18 cellular contexts compared by ENCODE assay signal in genomic region chr20:21029356-21029755, GRCh38.
A peak's percentile ranks its signal among the peaks of the same experiment; 100 is the strongest.
DNase-seq lines count a peak whose midpoint lies in the region; ATAC-seq and TF ChIP-seq lines count a peak whose summit lies in the region.
"Had no signal": no experiment of that assay in that cellular context is flagged by ENCODE, and none has a peak within 500 bp of the region (broad histone marks: within the 10 kb centered on the region; RNA-seq: fewer than 3 reads in every experiment).

No MANE protein-coding gene starts in this region.

- H3K27ac Mint-ChIP-seq in H9 (no peak overlapping the region), nephron progenitor cell (peak overlapping the region; percentile 36)
- H3K27ac Mint-ChIP-seq: CD4-positive, alpha-beta T cell; IgD-negative memory B cell had no signal

- H3K27me3 Mint-ChIP-seq in H9 (ENCODE audit: low read depth) (peaks cover 2% of the 10 kb centered on the region; the same call in 1 of the 2 replicates), nephron progenitor cell (ENCODE audit: low read depth, poor library complexity) (peaks cover 9% of the 10 kb centered on the region)
- H3K27me3 Mint-ChIP-seq: IgD-negative memory B cell had no signal

- no peaks in the 10 kb centered on the region for H4K20me1 ChIP-seq in H9 (ENCODE audit: control insufficient read depth, insufficient read depth, insufficient read length)

- no peak overlapping the region for H3K4me3 ChIP-seq in SJCRH30
- H3K4me3 ChIP-seq in heart left ventricle, result no peak overlapping the region
- H3K4me3 ChIP-seq: GM23248 had no signal

- no peak overlapping the region for H3T11ph ChIP-seq in H9 (ENCODE audit: low read length)

- H3K9me3 ChIP-seq in H9 (ENCODE audit: control insufficient read depth, low read depth, low read length) (no peaks in the 10 kb centered on the region), SJCRH30 (replicated peaks) (no peaks in the 10 kb centered on the region), heart left ventricle (no peaks in the 10 kb centered on the region)
- H3K9me3 ChIP-seq: Caco-2 had no signal

- H3K23me2 ChIP-seq in H9 (ENCODE audit: insufficient read length, low read depth, low read length, poor library complexity, severe bottlenecking), result no peaks in the 10 kb centered on the region

- H4K91ac ChIP-seq in H9 (ENCODE audit: insufficient read length, low read depth, low read length), result no peak overlapping the region

- H4K8ac ChIP-seq in H9 (replicated peaks; ENCODE audit: insufficient read length, low read depth, low read length), result no peak overlapping the region

- H3K14ac ChIP-seq in H9 (ENCODE audit: insufficient read depth, low read length), result no peak overlapping the region

- no peaks in the 10 kb centered on the region for H3K79me2 ChIP-seq in H9 (ENCODE audit: insufficient read depth, low read length)

- H2BK120ac ChIP-seq in H9 (ENCODE audit: low read depth, low read length, poor library complexity, severe bottlenecking), result no peak overlapping the region

- H2AK5ac ChIP-seq in H9 (ENCODE audit: insufficient read length, low read length), result no peak overlapping the region

- H3K27me3 ChIP-seq in H9 (ENCODE audit: insufficient read depth, low read length) (no peaks in the 10 kb centered on the region), SJCRH30 (no peaks in the 10 kb centered on the region), heart left ventricle (peaks cover 0 to 35% (median 0%) of the 10 kb centered on the region in 9 donors)

- H2BK5ac ChIP-seq in H9 (ENCODE audit: insufficient read length, low read length), result no peak overlapping the region

- H2BK20ac ChIP-seq in H9 (ENCODE audit: low read depth, low read length, poor library complexity, severe bottlenecking), result no peak overlapping the region

- no peaks in the 10 kb centered on the region for H3K9me3 Mint-ChIP-seq in H9
- H3K9me3 Mint-ChIP-seq in nephron progenitor cell, result no peaks in the 10 kb centered on the region
- H3K9me3 Mint-ChIP-seq: CD4-positive, alpha-beta T cell; IgD-negative memory B cell had no signal

- no peak overlapping the region for H3K56ac ChIP-seq in H9 (ENCODE audit: insufficient read length, low read depth, low read length)

- H3K4me2 ChIP-seq in H9 (ENCODE audit: insufficient read depth, insufficient read length, low read length), result no peak overlapping the region

- H2BK12ac ChIP-seq in H9 (ENCODE audit: insufficient read length, low read depth, low read length), result no peak overlapping the region

- H3K4me1 ChIP-seq in H9 (ENCODE audit: insufficient read depth, low read length) (no peaks in the 10 kb centered on the region), SJCRH30 (peaks cover 33% of the 10 kb centered on the region), heart left ventricle (no peaks in the 10 kb centered on the region)
- H3K4me1 ChIP-seq: Caco-2 had no signal

- no peak overlapping the region for H2BK15ac ChIP-seq in H9 (ENCODE audit: low read depth, low read length)

- H3K36me3 ChIP-seq in SJCRH30 (no peaks in the 10 kb centered on the region), heart left ventricle (no peaks in the 10 kb centered on the region)

- H3K9ac ChIP-seq in H9 (ENCODE audit: extremely low read depth, insufficient read length, low read length), result no peak overlapping the region
- H3K9ac ChIP-seq: GM23248 had no signal

- H4K5ac ChIP-seq in H9 (ENCODE audit: insufficient read length, low read depth, low read length), result no peak overlapping the region

- H3K4me3 Mint-ChIP-seq in H9 (no peak overlapping the region), nephron progenitor cell (no peak overlapping the region)
- H3K4me3 Mint-ChIP-seq: CD4-positive, alpha-beta T cell; IgD-negative memory B cell had no signal

- H2AFZ ChIP-seq in H9 (ENCODE audit: low read length), result no peak overlapping the region
- H2AFZ ChIP-seq: GM23248 had no signal

- WGBS in H9 (ENCODE audit: extremely low coverage, insufficient read length, low lambda C conversion rate), result no CpG with 5 or more reads among the region's 3 CpGs
- 68 to 87% (median 69%) methylated on average over 3 of the region's 3 CpGs for WGBS in heart left ventricle, 4 donors

- TF ChIP-seq POLR2A in heart left ventricle (IDR thresholded peaks at IDR 0.05), result no peak

- H3K4ac ChIP-seq in H9 (ENCODE audit: low read depth, low read length), result no peak overlapping the region

- no peak for ATAC-seq in heart left ventricle

- H3K23ac ChIP-seq in H9 (ENCODE audit: insufficient read length, low read depth, low read length), result no peak overlapping the region

- H3K27ac ChIP-seq in H9 (ENCODE audit: insufficient read length, low read depth, low read length) (no peak overlapping the region), SJCRH30 (peak overlapping the region; percentile 57; the same call in 1 of the 2 replicates), heart left ventricle (no peak overlapping the region)
- H3K27ac ChIP-seq: C4-2B, GM23248 had no signal

- no peaks in the 10 kb centered on the region; a peak in 1 of 7 replicates for H3K36me3 Mint-ChIP-seq in H9 (ENCODE audit: insufficient read depth in 1 of 3, low read depth in 3 of 3)
- no peaks in the 10 kb centered on the region for H3K36me3 Mint-ChIP-seq in nephron progenitor cell (ENCODE audit: low read depth)
- H3K36me3 Mint-ChIP-seq: IgD-negative memory B cell had no signal

- no peak for DNase-seq in H9
- peak; percentile 71 to 72 for DNase-seq in SJCRH30
- DNase-seq in nephron progenitor cell, result no peak
- DNase-seq in retina, result peak; percentile 52
- DNase-seq in DMS79 (lab: John Stamatoyannopoulos, UW), result no peak
- no peak for DNase-seq in activated CD8-positive, alpha-beta memory T cell treated with anti-CD3 and anti-CD28 coated beads for 24 hours
- no peak for DNase-seq in NCI-H1694 (lab: John Stamatoyannopoulos, UW)
- DNase-seq in heart left ventricle, result no peak
- DNase-seq: ACHN; AML-193; Caco-2; CD4-positive, alpha-beta T cell; GDM1; GM23248; H7; KBM-7 had no signal

- H3K4me1 Mint-ChIP-seq in H9, result peaks cover 5 to 14% of the 10 kb centered on the region in 2 experiments
- H3K4me1 Mint-ChIP-seq in nephron progenitor cell, result peaks cover 21% of the 10 kb centered on the region
- H3K4me1 Mint-ChIP-seq: IgD-negative memory B cell had no signal

- H3K18ac ChIP-seq in H9 (ENCODE audit: insufficient read length, low read depth, low read length), result no peak overlapping the region

- TF ChIP-seq CTCF in H9 (conservative IDR thresholded peaks at IDR 0.05) (peak; percentile 22; the same call in 1 of the 3 replicates), nephron progenitor cell (IDR thresholded peaks at IDR 0.05) (no peak), heart left ventricle (IDR thresholded peaks at IDR 0.05) (no peak)

- intact Hi-C loops in heart left ventricle (cut with DNase I), result no loop called here

- H3K79me1 ChIP-seq in H9 (ENCODE audit: insufficient read depth, low read depth, low read length, poor library complexity, severe bottlenecking), result no peaks in the 10 kb centered on the region

Comparison
In these comparisons a context has a peak if more than half of its experiments do, and no peak if none do; other contexts are left out.
1. DNase-seq: peak in SJCRH30 (2 of 2) and retina (single experiment); none in H9 (single experiment), nephron progenitor cell (single experiment), DMS79 (single experiment), activated CD8-positive, alpha-beta memory T cell treated with anti-CD3 and anti-CD28 coated beads for 24 hours (single experiment), NCI-H1694 (single experiment) and heart left ventricle (0 of 5).